ENCODE assay signal across 10 cellular contexts in the genomic region with DNA sequence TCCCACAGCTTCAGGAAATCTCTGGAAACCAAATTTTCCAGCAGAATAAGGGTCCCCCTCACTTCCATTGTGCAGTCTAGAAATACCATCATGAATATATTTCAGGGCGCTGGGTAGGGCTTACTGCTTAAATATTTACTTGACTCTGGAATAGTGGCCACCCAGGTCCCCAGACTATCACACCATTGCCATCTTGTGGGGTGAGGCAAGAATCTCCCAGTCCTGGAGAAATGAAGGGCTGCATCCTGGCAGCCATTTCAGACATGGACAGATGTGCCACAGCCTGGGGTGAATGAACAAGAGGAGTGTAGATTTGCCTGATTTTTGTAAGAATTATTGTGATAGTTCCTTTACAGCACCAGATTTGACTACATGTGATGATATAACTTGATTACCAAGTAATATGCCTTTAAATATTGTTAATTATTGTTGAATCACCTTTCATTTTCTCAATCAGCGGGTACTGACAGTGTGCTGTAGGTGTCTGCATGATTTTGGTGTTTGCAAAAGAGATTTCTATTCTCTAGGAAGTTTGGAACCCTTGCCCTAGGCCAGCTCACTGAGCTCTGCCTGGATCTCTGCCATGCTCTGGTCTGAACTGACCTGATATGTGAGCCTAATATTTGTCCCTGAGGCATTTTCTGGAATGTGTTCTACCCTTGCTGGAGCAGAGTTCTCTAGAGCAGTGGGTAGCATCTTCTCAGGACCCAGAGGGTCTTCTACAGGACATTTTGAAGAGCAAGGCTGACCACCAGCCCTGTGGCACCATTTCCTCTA.
DNase-seq lines count a peak whose midpoint lies in the region.
"Had no signal": no experiment of that assay in that cellular context is flagged by ENCODE, and none has a peak within 500 bp of the region (broad histone marks: within the 10 kb centered on the region; RNA-seq: fewer than 3 reads in every experiment).

No MANE protein-coding gene starts in this region.

- DNase-seq in NCI-H526 (lab: John Stamatoyannopoulos, UW), result peak; percentile 29 to 44
- no peak for DNase-seq in NCI-H526 treated with DMSO at 0.1 percent for 48 hours (lab: John Stamatoyannopoulos, UW)
- peak; percentile 52 for DNase-seq in NOMO-1 treated with DMSO at 0.1 percent for 48 hours (lab: John Stamatoyannopoulos, UW; ENCODE audit: unreplicated experiment)
- peak; percentile 7 for DNase-seq in fibroblast of peridontal ligament (ENCODE audit: extremely low read depth)
- peak; percentile 60 for DNase-seq in superior temporal gyrus (ENCODE audit: extremely low spot score)
- no peak for DNase-seq in mesenteric fat pad (ENCODE audit: low spot score)
- no peak for DNase-seq in NCI-H2171 treated with DMSO at 0.1 percent for 48 hours (lab: John Stamatoyannopoulos, UW)
- no peak for DNase-seq in activated effector memory CD4-positive, alpha-beta T cell treated with Interleukin-2 at 50 U/mL for 16 hours
- DNase-seq: CD4-positive, alpha-beta memory T cell; SHP77 had no signal

Comparison
In these comparisons a context has a peak if more than half of its experiments do, and no peak if none do; other contexts are left out.
1. DNase-seq: peak in NCI-H526 (2 of 2), NOMO-1 treated with DMSO at 0.1 percent for 48 hours (single experiment), fibroblast of peridontal ligament (single experiment) and superior temporal gyrus (single experiment); none in NCI-H526 treated with DMSO at 0.1 percent for 48 hours (single experiment), mesenteric fat pad (single experiment), NCI-H2171 treated with DMSO at 0.1 percent for 48 hours (single experiment) and activated effector memory CD4-positive, alpha-beta T cell treated with Interleukin-2 at 50 U/mL for 16 hours (single experiment).